Comparison of ENCODE assay signal across 29 cellular contexts in the genomic region with DNA sequence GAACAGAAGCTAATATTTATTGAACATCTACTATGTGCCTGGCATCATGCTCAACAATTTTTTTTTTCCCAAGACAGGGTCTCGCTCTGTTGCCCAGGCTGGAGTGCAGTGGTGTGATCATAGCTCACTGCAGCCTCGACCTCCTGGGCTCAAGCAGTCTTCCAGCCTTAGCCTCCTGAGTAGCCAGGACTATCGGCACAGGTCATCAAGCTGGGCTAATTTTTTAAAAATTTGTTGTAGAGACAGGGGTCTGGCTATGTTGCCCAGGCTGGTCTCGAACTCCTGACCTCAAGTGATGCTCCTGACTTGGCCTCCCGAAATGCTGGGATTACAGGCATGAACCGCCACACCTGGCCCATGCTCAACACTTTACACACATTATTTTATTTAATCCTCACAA. TPM values are rescaled to one million over a fixed set of nuclear protein-coding genes. Genes with fewer than 3 reads are reported as not detected.
"Had no signal": no experiment of that assay in that cellular context is flagged by ENCODE, and none has a peak within 500 bp of the region (broad histone marks: within the 10 kb centered on the region; RNA-seq: fewer than 3 reads in every experiment).

No MANE protein-coding gene starts in this region.

- H3K27ac ChIP-seq: SJSA1 had no signal

- FAIRE-seq: TTC549 had no signal

- H3K4me1 ChIP-seq: adrenal gland, SJSA1 had no signal

- H3K9me3 Mint-ChIP-seq: activated CD4-positive, alpha-beta memory T cell treated with anti-CD3 and anti-CD28 coated beads, Interleukin-2, amount 10 ng/mL, durations not matched to agents 7 days and 5 days; activated naive CD8-positive, alpha-beta T cell treated with anti-CD3 and anti-CD28 coated beads, Interleukin-2, amount 10 ng/mL, durations not matched to agents 7 days and 5 days had no signal

- H3K9me3 ChIP-seq: adrenal gland, MG63, SJSA1 had no signal

- H3K36me3 ChIP-seq: adrenal gland, MG63, SJSA1 had no signal

- H3K27me3 ChIP-seq: adrenal gland, MG63, SJSA1 had no signal

- H3K4me3 Mint-ChIP-seq: activated CD4-positive, alpha-beta memory T cell treated with anti-CD3 and anti-CD28 coated beads, Interleukin-2, amount 10 ng/mL, durations not matched to agents 7 days and 5 days; activated CD4-positive, alpha-beta T cell treated with anti-CD3 and anti-CD28 coated beads for 36 hours; activated naive CD8-positive, alpha-beta T cell treated with anti-CD3 and anti-CD28 coated beads, Interleukin-2, amount 10 ng/mL, durations not matched to agents 7 days and 5 days; T-helper 17 cell had no signal

- H3K27ac Mint-ChIP-seq: activated CD4-positive, alpha-beta memory T cell treated with anti-CD3 and anti-CD28 coated beads, Interleukin-2, amount 10 ng/mL, durations not matched to agents 7 days and 5 days; activated CD4-positive, alpha-beta T cell treated with anti-CD3 and anti-CD28 coated beads for 36 hours; activated naive CD8-positive, alpha-beta T cell treated with anti-CD3 and anti-CD28 coated beads, Interleukin-2, amount 10 ng/mL, durations not matched to agents 7 days and 5 days; T-helper 17 cell had no signal

- ATAC-seq: activated CD4-positive, alpha-beta T cell treated with anti-CD3 and anti-CD28 coated beads for 36 hours; Panc1; Right ventricle myocardium inferior; SK-N-SH treated with all-trans-retinoic acid at 6 μM for 48 hours; T-helper 17 cell had no signal

- H3K27me3 Mint-ChIP-seq: activated CD4-positive, alpha-beta memory T cell treated with anti-CD3 and anti-CD28 coated beads, Interleukin-2, amount 10 ng/mL, durations not matched to agents 7 days and 5 days; activated CD4-positive, alpha-beta T cell treated with anti-CD3 and anti-CD28 coated beads for 36 hours; activated naive CD8-positive, alpha-beta T cell treated with anti-CD3 and anti-CD28 coated beads, Interleukin-2, amount 10 ng/mL, durations not matched to agents 7 days and 5 days; T-helper 17 cell had no signal

- DNase-seq: activated CD4-positive, alpha-beta memory T cell treated with anti-CD3 and anti-CD28 coated beads, Interleukin-2, amount 10 ng/mL, durations not matched to agents 7 days and 5 days; activated CD4-positive, alpha-beta T cell treated with anti-CD3 and anti-CD28 coated beads for 36 hours; activated CD4-positive, alpha-beta T cell treated with anti-CD3 and anti-CD28 coated beads, Interleukin-2, amount 50 U/mL, for 1 hour; activated naive CD4-positive, alpha-beta T cell treated with anti-CD3 and anti-CD28 coated beads, Interleukin-2, amount 50 U/mL, for 16 hours; activated naive CD8-positive, alpha-beta T cell treated with anti-CD3 and anti-CD28 coated beads, Interleukin-2, amount 10 ng/mL, durations not matched to agents 7 days and 5 days; activated T-cell treated with anti-CD3 and anti-CD28 coated beads for 4 hours; activated T-cell treated with anti-CD3 and anti-CD28 coated beads, Interleukin-2, amount 50 U/mL, for 48 hours; adrenal gland; anterior cingulate cortex; MG63; MV-4-11; NCI-H1092 treated with DMSO at 0.1 percent for 48 hours; NCI-H1417 treated with DMSO at 0.1 percent for 48 hours; NCI-H1694; NCI-H2029; NCI-H345; NCI-H510A; NCI-H526 treated with DMSO at 0.1 percent for 48 hours; NCI-H82; OCI-M1; RPMI8226; T-helper 17 cell; T-helper 9 cell had no signal

- H3K4me3 ChIP-seq: adrenal gland, MG63, SJSA1 had no signal

RNA-seq across cellular contexts. Expression of a gene that starts 35.7 kb away (rescaled TPM):
- total RNA-seq: activated CD4-positive, alpha-beta memory T cell treated with anti-CD3 and anti-CD28 coated beads, Interleukin-2, amount 10 ng/mL, durations not matched to agents 7 days and 5 days; activated CD4-positive, alpha-beta T cell treated with anti-CD3 and anti-CD28 coated beads for 36 hours; SJSA1 had no signal

RNA-seq across cellular contexts. Expression of a gene that starts 48.9 kb away (rescaled TPM):
- total RNA-seq: activated CD4-positive, alpha-beta memory T cell treated with anti-CD3 and anti-CD28 coated beads, Interleukin-2, amount 10 ng/mL, durations not matched to agents 7 days and 5 days; activated CD4-positive, alpha-beta T cell treated with anti-CD3 and anti-CD28 coated beads for 36 hours; activated CD8-positive, alpha-beta memory T cell treated with anti-CD3 and anti-CD28 coated beads for 36 hours; activated naive CD8-positive, alpha-beta T cell treated with anti-CD3 and anti-CD28 coated beads, Interleukin-2, amount 10 ng/mL, durations not matched to agents 7 days and 5 days; adrenal gland; Right ventricle myocardium inferior; SJSA1; T-helper 17 cell had no signal
- polyA plus RNA-seq: adrenal gland had no signal

RNA-seq across cellular contexts. Expression of a gene that starts 57.5 kb away (rescaled TPM):
- total RNA-seq: activated CD4-positive, alpha-beta T cell treated with anti-CD3 and anti-CD28 coated beads for 36 hours; activated CD8-positive, alpha-beta memory T cell treated with anti-CD3 and anti-CD28 coated beads for 36 hours; SJSA1; T-helper 17 cell had no signal
- polyA plus RNA-seq: adrenal gland had no signal
